In genomic region chr6:145787688-145788087, GRCh38 we compare ENCODE assay signal across 1 cellular context.
TF ChIP-seq lines count a peak whose summit lies in the region.

No MANE protein-coding gene starts in this region.

TF ChIP-seq in K562, 482 proteins besides CTCF, POLR2A, EP300 and RAD21 (continued from another document and continues in another):
- TF ChIP-seq ZBTB40 (IDR thresholded peaks at IDR 0.05) (no peak), ZBTB40 (CRISPR knock-in tag; IDR thresholded peaks at IDR 0.05) (no peak), MECOM (CRISPR knock-in tag; IDR thresholded peaks at IDR 0.05) (no peak), BRCA1 (IDR thresholded peaks at IDR 0.05) (no peak), BRCA1 (CRISPR knock-in tag; IDR thresholded peaks at IDR 0.05) (no peak), HES1 (IDR thresholded peaks at IDR 0.05; ENCODE audit: low read depth) (no peak), ZC3H4 (CRISPR knock-in tag; IDR thresholded peaks at IDR 0.05; ENCODE audit: borderline replicate concordance) (no peak), PBX2 (CRISPR knock-in tag; IDR thresholded peaks at IDR 0.05; ENCODE audit: low read depth) (no peak), PBX2 (tag; conservative IDR thresholded peaks at IDR 0.05; ENCODE audit: low read depth) (no peak), U2AF1 (optimal IDR thresholded peaks at IDR 0.05; ENCODE audit: low read depth, low read length) (no peak), PYGO2 (tag; IDR thresholded peaks at IDR 0.05) (no peak), ILF3 (IDR thresholded peaks at IDR 0.05; ENCODE audit: borderline replicate concordance) (no peak), FOXJ3 (CRISPR knock-in tag; IDR thresholded peaks at IDR 0.05) (no peak), FOXA3 (CRISPR knock-in tag; conservative IDR thresholded peaks at IDR 0.05 in 1 of 2, IDR thresholded peaks at IDR 0.05 in 1 of 2) (no peak), PHF8 (IDR thresholded peaks at IDR 0.05; ENCODE audit: borderline replicate concordance, low read length) (no peak), THRB (CRISPR knock-in tag; conservative IDR thresholded peaks at IDR 0.05) (no peak), CBFA2T2 (conservative IDR thresholded peaks at IDR 0.05) (peak; percentile 93), ZNF518B (CRISPR knock-in tag; IDR thresholded peaks at IDR 0.05) (no peak), FOXM1 (IDR thresholded peaks at IDR 0.05; ENCODE audit: low read depth) (peak; percentile 76), FOXM1 (CRISPR knock-in tag; IDR thresholded peaks at IDR 0.05; ENCODE audit: low read depth) (no peak), CHD7 (IDR thresholded peaks at IDR 0.05; ENCODE audit: low read depth, low read length) (no peak), ZNF384 (IDR thresholded peaks at IDR 0.05; ENCODE audit: low read depth, low read length) (no peak), SLC30A9 (CRISPR knock-in tag; IDR thresholded peaks at IDR 0.05) (no peak), STAT5A (IDR thresholded peaks at IDR 0.05; ENCODE audit: borderline replicate concordance, low read length) (peak; percentile 79), NFIC (IDR thresholded peaks at IDR 0.05) (peak; percentile 68)
